8 cellular contexts compared by ENCODE assay signal in the genomic region with DNA sequence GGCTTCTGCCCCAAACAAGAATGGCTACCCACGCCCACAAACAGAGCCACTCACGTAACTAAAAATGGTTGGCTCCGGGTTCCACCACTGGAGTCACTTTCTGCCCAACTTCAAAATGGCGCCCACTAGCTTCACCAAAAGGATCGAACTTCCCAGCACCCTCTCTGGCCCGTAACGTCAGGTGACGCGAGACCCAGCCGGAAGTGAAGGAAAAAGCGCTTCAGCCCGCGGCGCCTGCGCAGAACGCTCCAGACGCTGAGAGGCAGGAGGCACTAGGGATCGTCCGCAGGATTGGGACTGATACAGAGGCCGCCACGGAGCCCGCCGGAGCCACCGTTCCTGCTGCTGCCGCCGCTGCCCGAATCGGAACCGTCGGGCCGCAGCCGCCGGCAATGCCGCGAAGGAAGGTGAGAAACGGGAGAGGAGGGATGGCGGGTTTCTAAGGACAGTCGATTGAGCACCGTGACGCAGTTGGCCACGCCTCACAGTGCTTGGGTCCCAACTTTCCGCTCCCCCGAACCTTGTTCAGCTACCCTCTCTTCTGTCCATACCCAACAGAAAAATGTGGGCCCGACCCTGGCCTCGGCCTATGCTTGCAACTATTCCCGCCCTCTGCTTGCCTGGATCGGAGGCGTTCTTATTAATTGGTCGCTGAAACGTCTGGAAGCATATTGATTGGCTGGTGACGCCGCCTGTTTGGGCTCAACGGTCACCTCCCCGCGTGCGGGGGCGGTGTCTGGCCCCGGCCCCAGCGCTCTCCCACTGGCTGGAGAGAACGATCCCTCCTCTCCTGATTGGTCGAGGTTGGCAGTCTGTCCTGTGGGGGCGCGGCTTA. TPM values are rescaled to one million over a fixed set of nuclear protein-coding genes. Genes with fewer than 3 reads are reported as not detected.
DNase-seq lines count a peak whose midpoint lies in the region; ATAC-seq lines count a peak whose summit lies in the region.

A gene (plus strand): TSS at position 239 of the 835 bp plus-strand sequence. CDS start 154 bp downstream, at position 393.

- peaks cover 44 to 61% (median 51%) of the 10 kb centered on the region in 10 experiments for H3K4me1 ChIP-seq in BLaER1 treated with 17β-estradiol and CSF1 and Interleukin-3, amounts not matched to agents 10 nM and 100 nM

- H3K4me3 ChIP-seq in BLaER1 treated with 17β-estradiol and CSF1 and Interleukin-3, amounts not matched to agents 10 nM and 100 nM = peak within 1 kb of the TSS; percentile 78 to 92 (median 86)

- peak within 1 kb of the TSS; percentile 92 to 100 (median 98) for H3K27ac ChIP-seq in BLaER1 treated with 17β-estradiol and CSF1 and Interleukin-3, amounts not matched to agents 10 nM and 100 nM

- H3K4me2 ChIP-seq in BLaER1 treated with 17β-estradiol and CSF1 and Interleukin-3, amounts not matched to agents 10 nM and 100 nM = peak within 1 kb of the TSS; percentile 81 to 94 (median 86)

- H3K27me3 ChIP-seq in BLaER1 treated with 17β-estradiol and CSF1 and Interleukin-3, amounts not matched to agents 10 nM and 100 nM = no peaks in the 10 kb centered on the region

- peaks cover 32 to 44% (median 41%) of the 10 kb centered on the region in 11 experiments for H3K36me3 ChIP-seq in BLaER1 treated with 17β-estradiol and CSF1 and Interleukin-3, amounts not matched to agents 10 nM and 100 nM

- intact Hi-C loops in left colon (cut with DNase I, micrococcal nuclease) = no loop called here

- peaks cover 37 to 46% (median 45%) of the 10 kb centered on the region in 11 experiments; a peak in 21 of 22 replicates for H4K20me1 ChIP-seq in BLaER1 treated with 17β-estradiol and CSF1 and Interleukin-3, amounts not matched to agents 10 nM and 100 nM

- H3K9ac ChIP-seq in BLaER1 treated with 17β-estradiol and CSF1 and Interleukin-3, amounts not matched to agents 10 nM and 100 nM = peak within 1 kb of the TSS; percentile 91 to 99 (median 97)

- peaks cover 0 to 10% (median 0%) of the 10 kb centered on the region in 11 experiments; a peak in 3 of 22 replicates for H3K9me3 ChIP-seq in BLaER1 treated with 17β-estradiol and CSF1 and Interleukin-3, amounts not matched to agents 10 nM and 100 nM (replicated peaks in 1 of 11)

- ATAC-seq in GM19351 (IDR thresholded peaks at IDR 0.05; ENCODE audit: unreplicated experiment) (peak; percentile 87), HG03521 (IDR thresholded peaks at IDR 0.05; ENCODE audit: unreplicated experiment) (peak; percentile 92), left colon (peak; percentile 93)

- peak; percentile 99 for DNase-seq in NCI-H748 (lab: John Stamatoyannopoulos, UW; ENCODE audit: unreplicated experiment)
- peak; percentile 97 for DNase-seq in activated CD4-positive, alpha-beta T cell treated with anti-CD3 and anti-CD28 coated beads, Interleukin-2, amount 50 U/mL, for 1 hour
- DNase-seq in cortex of kidney (lab: John Stamatoyannopoulos, UW) = peak; percentile 83
- peak; percentile 97 to 99 for DNase-seq in left colon
- peak; percentile 99 for DNase-seq in stimulated activated CD4-positive, alpha-beta T cell treated with anti-CD3 and anti-CD28 coated beads, Interleukin-1b, Interleukin-23, amount 100 ng/mL, for 48 hours

RNA-seq across cellular contexts. Expression of the gene that starts here (rescaled TPM):
- 10 to 100 TPM; 41.9 to 42.3 TPM for total RNA-seq in left colon

Comparison
In these comparisons a context has a peak if more than half of its experiments do, and no peak if none do; other contexts are left out.
1. Peak in every context shown above with its lines: DNase-seq, ATAC-seq, H3K4me3 ChIP-seq and H3K27ac ChIP-seq.